1 cellular context compared by ENCODE assay signal in the genomic region with DNA sequence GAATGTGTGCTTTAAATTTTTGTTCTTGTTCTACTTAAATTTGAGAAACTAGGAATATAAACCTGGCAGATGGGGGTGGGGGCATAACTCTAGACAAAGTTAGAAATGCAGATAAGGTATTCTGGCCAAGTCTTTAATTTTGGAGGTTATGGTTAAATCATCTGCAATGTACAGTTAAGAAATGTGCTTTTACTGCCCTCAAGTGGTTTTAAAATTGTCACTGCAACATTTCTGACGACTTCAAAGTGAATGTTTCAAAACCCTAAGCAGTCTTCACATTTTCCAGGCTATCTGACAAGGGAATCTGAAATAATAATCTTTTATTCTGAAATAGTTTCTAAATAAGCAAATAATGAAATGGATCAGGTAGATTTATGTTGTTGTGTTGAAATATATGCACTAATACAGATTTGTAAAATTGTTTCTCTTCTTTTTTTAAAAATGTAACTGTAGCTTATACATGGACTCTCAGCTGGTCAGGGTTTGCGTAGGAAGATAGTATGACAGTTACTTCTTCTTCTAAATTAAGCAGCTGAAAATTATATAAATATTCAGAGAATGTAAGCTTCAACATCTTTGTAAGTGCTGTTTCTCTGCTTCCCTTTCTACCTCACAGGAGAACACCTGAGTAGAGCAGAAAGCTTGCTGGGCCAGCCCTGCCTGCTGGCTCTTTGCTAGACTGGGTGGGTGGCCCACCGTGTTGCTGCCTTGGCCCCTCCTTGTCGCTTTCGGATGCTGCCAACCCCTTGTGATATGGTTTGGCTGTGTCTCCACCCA.
TF ChIP-seq lines count a peak whose summit lies in the region.

No MANE protein-coding gene starts in this region.

TF ChIP-seq in neural cell, 6 proteins besides CTCF, POLR2A, EP300 and RAD21 (continued from another document):
- TF ChIP-seq, protein P1, sequence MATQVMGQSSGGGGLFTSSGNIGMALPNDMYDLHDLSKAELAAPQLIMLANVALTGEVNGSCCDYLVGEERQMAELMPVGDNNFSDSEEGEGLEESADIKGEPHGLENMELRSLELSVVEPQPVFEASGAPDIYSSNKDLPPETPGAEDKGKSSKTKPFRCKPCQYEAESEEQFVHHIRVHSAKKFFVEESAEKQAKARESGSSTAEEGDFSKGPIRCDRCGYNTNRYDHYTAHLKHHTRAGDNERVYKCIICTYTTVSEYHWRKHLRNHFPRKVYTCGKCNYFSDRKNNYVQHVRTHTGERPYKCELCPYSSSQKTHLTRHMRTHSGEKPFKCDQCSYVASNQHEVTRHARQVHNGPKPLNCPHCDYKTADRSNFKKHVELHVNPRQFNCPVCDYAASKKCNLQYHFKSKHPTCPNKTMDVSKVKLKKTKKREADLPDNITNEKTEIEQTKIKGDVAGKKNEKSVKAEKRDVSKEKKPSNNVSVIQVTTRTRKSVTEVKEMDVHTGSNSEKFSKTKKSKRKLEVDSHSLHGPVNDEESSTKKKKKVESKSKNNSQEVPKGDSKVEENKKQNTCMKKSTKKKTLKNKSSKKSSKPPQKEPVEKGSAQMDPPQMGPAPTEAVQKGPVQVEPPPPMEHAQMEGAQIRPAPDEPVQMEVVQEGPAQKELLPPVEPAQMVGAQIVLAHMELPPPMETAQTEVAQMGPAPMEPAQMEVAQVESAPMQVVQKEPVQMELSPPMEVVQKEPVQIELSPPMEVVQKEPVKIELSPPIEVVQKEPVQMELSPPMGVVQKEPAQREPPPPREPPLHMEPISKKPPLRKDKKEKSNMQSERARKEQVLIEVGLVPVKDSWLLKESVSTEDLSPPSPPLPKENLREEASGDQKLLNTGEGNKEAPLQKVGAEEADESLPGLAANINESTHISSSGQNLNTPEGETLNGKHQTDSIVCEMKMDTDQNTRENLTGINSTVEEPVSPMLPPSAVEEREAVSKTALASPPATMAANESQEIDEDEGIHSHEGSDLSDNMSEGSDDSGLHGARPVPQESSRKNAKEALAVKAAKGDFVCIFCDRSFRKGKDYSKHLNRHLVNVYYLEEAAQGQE (IDR thresholded peaks at IDR 0.05; ENCODE audit: borderline replicate concordance): no peak
- TF ChIP-seq POLR2AphosphoS5 (IDR thresholded peaks at IDR 0.05) (no peak), SMC3 (conservative IDR thresholded peaks at IDR 0.05; ENCODE audit: poor library complexity) (peak; percentile 83), TAF1 (IDR thresholded peaks at IDR 0.05; ENCODE audit: low read depth) (no peak), MXI1 (conservative IDR thresholded peaks at IDR 0.05; ENCODE audit: poor library complexity, severe bottlenecking) (peak; percentile 18)
